In the genomic region with DNA sequence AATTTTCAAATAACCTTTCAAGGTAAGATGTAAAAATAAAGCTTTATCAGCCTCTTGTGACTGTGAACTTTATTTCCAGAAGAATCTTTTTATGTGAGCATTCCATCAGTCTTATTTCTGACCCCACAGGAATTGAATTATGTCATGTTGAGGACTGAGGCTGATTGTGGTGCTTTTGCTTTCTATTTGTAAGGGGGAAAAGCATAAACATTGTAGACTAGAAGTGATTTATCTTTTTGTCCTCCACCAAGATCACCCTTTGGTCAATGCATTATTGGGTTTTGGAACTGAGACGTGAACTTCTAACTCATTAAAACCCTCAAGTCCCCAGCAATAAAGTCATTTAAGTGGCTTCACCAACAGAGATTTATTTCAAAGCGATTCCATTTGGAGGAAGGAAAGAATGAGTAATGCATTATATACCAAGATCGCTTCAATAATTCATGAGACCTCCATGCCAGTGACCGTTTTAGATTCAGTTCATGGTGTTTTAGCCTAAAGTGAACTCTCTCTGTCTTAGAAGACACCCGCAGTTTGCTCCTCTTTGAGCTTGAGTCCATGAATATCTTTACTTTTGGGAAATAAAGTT, we compare ENCODE assay signal across 23 cellular contexts.
DNase-seq lines count a peak whose midpoint lies in the region; ATAC-seq, FAIRE-seq and TF ChIP-seq lines count a peak whose summit lies in the region.
"Had no signal": no experiment of that assay in that cellular context is flagged by ENCODE, and none has a peak within 500 bp of the region (broad histone marks: within the 10 kb centered on the region; RNA-seq: fewer than 3 reads in every experiment).

No MANE protein-coding gene starts in this region.

- no peaks in the 10 kb centered on the region for H3F3A ChIP-seq in neural progenitor cell (ENCODE audit: low read depth)

- no peak overlapping the region for H3K4me3 ChIP-seq in heart right ventricle
- H3K4me3 ChIP-seq in endothelial cell of umbilical vein (replicated peaks in 1 of 3; ENCODE audit: insufficient read depth in 1 of 3, low read depth in 1 of 3, low read length in 3 of 3), result no peak overlapping the region
- H3K4me3 ChIP-seq in neural progenitor cell, result no peak overlapping the region
- no peak overlapping the region for H3K4me3 ChIP-seq in transverse colon
- H3K4me3 ChIP-seq in HepG2 (replicated peaks in 1 of 3; ENCODE audit: insufficient read depth in 1 of 3, low read depth in 2 of 3, low read length in 3 of 3), result no peak overlapping the region
- H3K4me3 ChIP-seq in left lung, result no peak overlapping the region
- H3K4me3 ChIP-seq: A549; adrenal gland; BLaER1 treated with 17β-estradiol and CSF1 and Interleukin-3, amounts not matched to agents 10 nM and 100 nM; cardiac muscle cell; MG63 had no signal

- no TSS peak for BruUV-seq in endothelial cell of umbilical vein (replicated peaks; lab: Mats Ljungman, UMichigan)
- no TSS peak for BruUV-seq in HepG2 (replicated peaks; lab: Mats Ljungman, UMichigan)

- H3K4me1 ChIP-seq in heart right ventricle (peaks cover 9 to 53% (median 37%) of the 10 kb centered on the region in 9 donors), endothelial cell of umbilical vein (ENCODE audit: control insufficient read depth, extremely low read depth, insufficient read depth, low read length) (peaks cover 7% of the 10 kb centered on the region), neural progenitor cell (no peaks in the 10 kb centered on the region), transverse colon (peaks cover 0 to 30% (median 5%) of the 10 kb centered on the region in 4 donors), HepG2 (ENCODE audit: insufficient read depth, low read length) (peaks cover 68% of the 10 kb centered on the region), left lung (peaks cover 8 to 13% of the 10 kb centered on the region in 2 donors)
- H3K4me1 ChIP-seq: BLaER1 treated with 17β-estradiol and CSF1 and Interleukin-3, amounts not matched to agents 10 nM and 100 nM had no signal

- H3K9me3 ChIP-seq in heart right ventricle, result peaks cover 0 to under 1% (median 0%) of the 10 kb centered on the region in 11 donors
- H3K9me3 ChIP-seq in endothelial cell of umbilical vein (replicated peaks; ENCODE audit: control insufficient read depth, insufficient read depth, low read length), result no peaks in the 10 kb centered on the region
- H3K9me3 ChIP-seq in neural progenitor cell (ENCODE audit: low read depth), result no peaks in the 10 kb centered on the region
- H3K9me3 ChIP-seq in transverse colon, result no peaks in the 10 kb centered on the region
- H3K9me3 ChIP-seq in HepG2 (ENCODE audit: low read length), result no peaks in the 10 kb centered on the region
- H3K9me3 ChIP-seq in left lung, result no peaks in the 10 kb centered on the region
- H3K9me3 ChIP-seq: A549, adrenal gland, MG63 had no signal

- H4K20me1 ChIP-seq in endothelial cell of umbilical vein (replicated peaks; ENCODE audit: control insufficient read depth, extremely low read depth, insufficient read depth, low read length) (no peaks in the 10 kb centered on the region), neural progenitor cell (ENCODE audit: low read depth) (no peaks in the 10 kb centered on the region), HepG2 (ENCODE audit: insufficient read depth, low read length) (no peaks in the 10 kb centered on the region)

- no peaks in the 10 kb centered on the region for H3K9me1 ChIP-seq in endothelial cell of umbilical vein (replicated peaks; ENCODE audit: control insufficient read depth, extremely low read depth, insufficient read depth, low read length)

- POLR2A ChIA-PET in endothelial cell of umbilical vein (lab: Charles Lee) (no interaction called here), HepG2 (lab: Yijun Ruan, JAX) (no interaction called here)

- TF ChIP-seq EP300 in transverse colon (IDR thresholded peaks at IDR 0.05; ENCODE audit: low read depth) (no peak), HepG2 (IDR thresholded peaks at IDR 0.05; ENCODE audit: low read depth in 2 of 2, low read length in 2 of 2) (no peak), HepG2 (CRISPR knock-in tag; IDR thresholded peaks at IDR 0.05; ENCODE audit: borderline replicate concordance) (no peak)

- TF ChIP-seq CTCF in heart right ventricle (IDR thresholded peaks at IDR 0.05) (no peak), endothelial cell of umbilical vein (IDR thresholded peaks at IDR 0.05; ENCODE audit: extremely low read depth in 1 of 2, insufficient read depth in 1 of 2, low read depth in 1 of 2, low read length in 2 of 2) (no peak), neural progenitor cell (IDR thresholded peaks at IDR 0.05) (no peak), transverse colon (IDR thresholded peaks at IDR 0.05) (no peak), HepG2 (CRISPR knock-in tag; IDR thresholded peaks at IDR 0.05) (no peak), left lung (IDR thresholded peaks at IDR 0.05) (no peak)

- H3K27me3 Mint-ChIP-seq in neural progenitor cell (ENCODE audit: insufficient read depth, low read depth), result no peaks in the 10 kb centered on the region

- H3K4me1 Mint-ChIP-seq in neural progenitor cell, result peaks cover 33% of the 10 kb centered on the region
- H3K4me1 Mint-ChIP-seq: T-helper 17 cell had no signal

- ATAC-seq in heart right ventricle (no peak), Right ventricle myocardium superior (ENCODE audit: poor library complexity) (no peak), HepG2 (no peak), left lung (no peak)
- ATAC-seq: A549, T-helper 17 cell had no signal

- FAIRE-seq in endothelial cell of umbilical vein (lab: Jason Lieb, UNC) (no peak), HepG2 (lab: Jason Lieb, UNC) (no peak)
- FAIRE-seq: A549 had no signal

- in situ Hi-C loops in transverse colon (cut with MboI; ENCODE audit: low pct_ligation_motif_present in 1 of 4, low pct_unique_long_range_greater_than_20kb in 1 of 4, low sequenced_read_pairs in 3 of 4) (no loop called here), HepG2 (cut with HindIII; ENCODE audit: extremely low pct_ligation_motif_present, low pct_unique_long_range_greater_than_20kb) (no loop called here)

- no peak for TF ChIP-seq RAD21 in HepG2 (CRISPR knock-in tag; IDR thresholded peaks at IDR 0.05)

- peaks cover 4% of the 10 kb centered on the region for H3K9me3 Mint-ChIP-seq in neural progenitor cell

- H3K27ac Mint-ChIP-seq in neural progenitor cell, result peak overlapping the region; percentile 13
- H3K27ac Mint-ChIP-seq: T-helper 17 cell had no signal

- peaks cover 0 to 16% (median 0%) of the 10 kb centered on the region in 9 donors for H3K36me3 ChIP-seq in heart right ventricle
- no peaks in the 10 kb centered on the region for H3K36me3 ChIP-seq in endothelial cell of umbilical vein (ENCODE audit: control insufficient read depth in 2 of 2, extremely low read depth in 1 of 2, insufficient read depth in 2 of 2, low read length in 2 of 2)
- H3K36me3 ChIP-seq in neural progenitor cell, result no peaks in the 10 kb centered on the region
- no peaks in the 10 kb centered on the region for H3K36me3 ChIP-seq in transverse colon
- no peaks in the 10 kb centered on the region for H3K36me3 ChIP-seq in HepG2 (replicated peaks in 1 of 2; ENCODE audit: control insufficient read depth in 1 of 2, insufficient read depth in 2 of 2, low read length in 2 of 2)
- H3K36me3 ChIP-seq in left lung, result peaks cover 0 to 10% of the 10 kb centered on the region in 2 donors
- H3K36me3 ChIP-seq: cardiac muscle cell, MG63 had no signal

- H3K27ac ChIP-seq in heart right ventricle (peak overlapping the region; percentile 15 to 80 (median 46)), endothelial cell of umbilical vein (ENCODE audit: insufficient read depth, low read depth, low read length) (no peak overlapping the region), neural progenitor cell (no peak overlapping the region), transverse colon (peak overlapping the region; percentile 34 to 78 (median 61)), HepG2 (ENCODE audit: extremely low read length, insufficient read depth, low read length) (no peak overlapping the region), left lung (no peak overlapping the region)
- H3K27ac ChIP-seq: BLaER1 treated with 17β-estradiol and CSF1 and Interleukin-3, amounts not matched to agents 10 nM and 100 nM; cardiac muscle cell; VCaP had no signal

- 87 to 91% methylated on average over 5 of the region's 5 CpGs for WGBS in heart right ventricle, 2 donors
- WGBS in transverse colon (ENCODE audit: low coverage in 1 of 2), 2 donors, result 68 to 79% methylated on average over 5 of the region's 5 CpGs
- 85% methylated on average over 5 of the region's 5 CpGs for WGBS in HepG2 (ENCODE audit: low lambda C conversion rate)

- TF ChIP-seq POLR2A in endothelial cell of umbilical vein (IDR thresholded peaks at IDR 0.05; ENCODE audit: low read depth, low read length) (no peak), transverse colon (IDR thresholded peaks at IDR 0.05) (no peak), HepG2 (IDR thresholded peaks at IDR 0.05; ENCODE audit: insufficient read depth in 1 of 2, low read depth in 2 of 2, low read length in 2 of 2) (no peak)

- dilution Hi-C loops in endothelial cell of umbilical vein (cut with MboI; ENCODE audit: extremely low pct_ligation_motif_present, low sequenced_read_pairs), result no loop called here

- intact Hi-C loops in heart right ventricle (cut with DNase I) (no loop called here), Right ventricle myocardium superior (cut with DNase I) (no loop called here), endothelial cell of umbilical vein (cut with micrococcal nuclease) (no loop called here), transverse colon (cut with DNase I; ENCODE audit: low total_unique reads) (no loop called here), HepG2 (cut with micrococcal nuclease; ENCODE audit: unreplicated experiment) (no loop called here), left lung (cut with DNase I) (no loop called here)

- DNase-seq in heart right ventricle, result no peak
- DNase-seq in Right ventricle myocardium superior, result no peak
- DNase-seq in endothelial cell of umbilical vein (ENCODE audit: low read depth, low spot score), result peak; percentile 40
- DNase-seq in neural progenitor cell (ENCODE audit: low spot score), result no peak
- no peak for DNase-seq in transverse colon
- no peak for DNase-seq in HepG2 (ENCODE audit: low spot score)
- DNase-seq in activated effector memory CD4-positive, alpha-beta T cell treated with Interleukin-2 at 50 U/mL for 16 hours, result no peak
- DNase-seq in left lung, result no peak
- DNase-seq: activated CD4-positive, alpha-beta T cell treated with anti-CD3 and anti-CD28 coated beads, Interleukin-2, amount 50 U/mL, for 4 hours; activated effector memory CD4-positive, alpha-beta T cell treated with anti-CD3 and anti-CD28 coated beads, Interleukin-2, amount 50 U/mL, for 16 hours; Calu3; erythroblast; glutamatergic neuron; MG63; NCI-H2171 treated with DMSO at 0.1 percent for 48 hours; NCI-H774; stimulated activated CD4-positive, alpha-beta T cell treated with anti-CD3 and anti-CD28 coated beads, Interleukin-4, amount 100 ng/mL, for 4 hours; T-helper 17 cell had no signal

- CTCF ChIA-PET in endothelial cell of umbilical vein (lab: Charles Lee) (no interaction called here), HepG2 (lab: Yijun Ruan, JAX; ENCODE audit: low intra/inter-chr PET ratio, low total read pairs) (no interaction called here)

- no peak overlapping the region for H3K4me3 Mint-ChIP-seq in neural progenitor cell
- H3K4me3 Mint-ChIP-seq: T-helper 17 cell had no signal

- peaks cover 4% of the 10 kb centered on the region for H3K36me3 Mint-ChIP-seq in neural progenitor cell

- no peaks in the 10 kb centered on the region for H3K27me3 ChIP-seq in heart right ventricle
- H3K27me3 ChIP-seq in endothelial cell of umbilical vein (ENCODE audit: control insufficient read depth in 2 of 2, insufficient read depth in 2 of 2, low read length in 2 of 2), result no peaks in the 10 kb centered on the region
- H3K27me3 ChIP-seq in neural progenitor cell, result no peaks in the 10 kb centered on the region
- no peaks in the 10 kb centered on the region for H3K27me3 ChIP-seq in transverse colon
- no peaks in the 10 kb centered on the region for H3K27me3 ChIP-seq in HepG2 (ENCODE audit: control insufficient read depth in 1 of 2, insufficient read depth in 2 of 2, low read length in 2 of 2)
- no peaks in the 10 kb centered on the region for H3K27me3 ChIP-seq in left lung
- H3K27me3 ChIP-seq: adrenal gland; BLaER1 treated with 17β-estradiol and CSF1 and Interleukin-3, amounts not matched to agents 10 nM and 100 nM; cardiac muscle cell; MG63 had no signal

- H2AFZ ChIP-seq in endothelial cell of umbilical vein (ENCODE audit: low read depth, low read length), result no peak overlapping the region
- no peak overlapping the region for H2AFZ ChIP-seq in neural progenitor cell (replicated peaks)
- no peak overlapping the region for H2AFZ ChIP-seq in HepG2 (ENCODE audit: low read length)

- H3K4me2 ChIP-seq in endothelial cell of umbilical vein (ENCODE audit: insufficient read depth, low read length), result peak overlapping the region; percentile 9
- no peak overlapping the region for H3K4me2 ChIP-seq in neural progenitor cell
- H3K4me2 ChIP-seq in HepG2 (ENCODE audit: low read depth, low read length), result no peak overlapping the region
- H3K4me2 ChIP-seq: A549; BLaER1 treated with 17β-estradiol and CSF1 and Interleukin-3, amounts not matched to agents 10 nM and 100 nM had no signal

- H3K9ac ChIP-seq in endothelial cell of umbilical vein (replicated peaks; ENCODE audit: extremely low read depth, insufficient read depth, low read length) (no peak overlapping the region), neural progenitor cell (no peak overlapping the region), HepG2 (ENCODE audit: insufficient read depth, low read depth, low read length) (no peak overlapping the region)
- H3K9ac ChIP-seq: BLaER1 treated with 17β-estradiol and CSF1 and Interleukin-3, amounts not matched to agents 10 nM and 100 nM had no signal

- H3K79me2 ChIP-seq in endothelial cell of umbilical vein (ENCODE audit: control insufficient read depth, insufficient read depth, low read length) (no peaks in the 10 kb centered on the region), neural progenitor cell (ENCODE audit: low read depth) (no peaks in the 10 kb centered on the region), HepG2 (ENCODE audit: insufficient read depth, low read length) (no peaks in the 10 kb centered on the region)

Comparison
In these comparisons a context has a peak if more than half of its experiments do, and no peak if none do; other contexts are left out.
1. H3K27ac ChIP-seq: peak in heart right ventricle (10 of 10) and transverse colon (4 of 4); none in endothelial cell of umbilical vein (single experiment), neural progenitor cell (single experiment), HepG2 (single experiment) and left lung (0 of 2).